15 cellular contexts compared by ENCODE assay signal in the genomic region with DNA sequence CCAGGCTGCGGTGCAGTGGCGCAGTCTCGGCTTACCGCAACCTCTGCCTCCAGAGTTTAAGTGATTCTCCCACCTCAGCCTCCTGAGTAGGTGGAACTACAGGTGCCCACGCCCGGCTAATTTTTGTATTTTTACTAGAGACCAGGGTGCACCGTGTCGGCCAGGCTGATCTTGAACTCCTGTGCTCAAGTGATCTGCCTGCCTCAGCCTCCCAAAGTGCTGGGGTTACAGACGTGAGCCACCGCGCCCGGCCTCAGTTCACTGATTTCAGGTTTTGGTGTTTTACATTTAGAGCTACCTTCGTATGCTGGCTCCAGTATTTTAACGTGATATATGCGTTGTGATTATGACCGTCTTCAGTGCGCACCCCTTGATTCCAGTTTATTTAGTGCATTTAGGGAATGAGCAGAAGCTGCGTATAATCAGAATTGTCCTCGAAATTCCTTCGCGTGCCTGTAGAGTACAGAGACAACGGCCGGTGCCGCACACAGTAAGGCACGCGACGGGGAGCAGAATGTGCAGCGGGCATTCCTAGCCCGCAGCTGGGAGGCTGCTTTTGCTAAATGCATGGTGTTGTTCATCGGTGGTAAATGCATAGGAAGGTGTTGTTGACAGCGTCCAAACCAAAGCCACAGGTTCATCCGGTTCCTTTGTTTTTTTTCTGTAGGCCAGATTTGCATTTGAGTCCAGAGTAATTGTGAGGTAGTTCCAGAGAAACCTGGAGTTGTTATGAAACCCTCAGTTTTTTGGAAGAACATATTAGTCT.
"Had no signal": no experiment of that assay in that cellular context is flagged by ENCODE, and none has a peak within 500 bp of the region (broad histone marks: within the 10 kb centered on the region; RNA-seq: fewer than 3 reads in every experiment).

No MANE protein-coding gene starts in this region.

- DNase-seq: activated CD4-positive, alpha-beta T cell treated with anti-CD3 and anti-CD28 coated beads, Interleukin-2, amount 10 ng/mL, durations not matched to agents 7 days and 5 days; activated CD4-positive, CD25-positive, alpha-beta regulatory T cell; activated naive CD4-positive, alpha-beta T cell treated with anti-CD3 and anti-CD28 coated beads, Interleukin-2, amount 50 U/mL, for 16 hours; body of pancreas; dermis blood vessel endothelial cell; naive B cell; occipital lobe; stimulated activated CD4-positive, alpha-beta T cell treated with anti-CD3 and anti-CD28 coated beads, Interleukin-2, amount 100 ng/mL, for 48 hours; T-helper 2 cell; testis had no signal

- FAIRE-seq: endometrium, TTC549 had no signal

- H3K4me3 Mint-ChIP-seq: activated CD4-positive, alpha-beta T cell treated with anti-CD3 and anti-CD28 coated beads, Interleukin-2, amount 10 ng/mL, durations not matched to agents 7 days and 5 days; naive B cell; stimulated activated naive CD8-positive, alpha-beta T cell treated with anti-CD3 and anti-CD28 coated beads, Interleukin-15, Interleukin-2, amounts not matched to agents 100 ng/mL and 50 ng/mL, for 24 hours had no signal

- H3K27ac ChIP-seq: body of pancreas, esophagus muscularis mucosa, testis had no signal

- H3K9me3 ChIP-seq: body of pancreas, esophagus muscularis mucosa, testis had no signal

- H3K4me1 ChIP-seq: body of pancreas, esophagus muscularis mucosa, testis had no signal

- H3K27ac Mint-ChIP-seq: activated CD4-positive, alpha-beta T cell treated with anti-CD3 and anti-CD28 coated beads, Interleukin-2, amount 10 ng/mL, durations not matched to agents 7 days and 5 days; activated T-helper 2 cell treated with anti-CD3 and anti-CD28 coated beads, Interferon-gamma antibody, Interleukin-2, Interleukin-4, amounts not matched to agents 10 μg/mL and 5 μg/mL and 100 μg/mL, durations not matched to agents 14 hours and 24 hours and 36 hours; stimulated activated naive CD8-positive, alpha-beta T cell treated with anti-CD3 and anti-CD28 coated beads, Interleukin-15, Interleukin-2, amounts not matched to agents 100 ng/mL and 50 ng/mL, for 24 hours had no signal

- H3K27me3 Mint-ChIP-seq: activated CD4-positive, alpha-beta T cell treated with anti-CD3 and anti-CD28 coated beads, Interleukin-2, amount 10 ng/mL, durations not matched to agents 7 days and 5 days; naive B cell; stimulated activated naive CD8-positive, alpha-beta T cell treated with anti-CD3 and anti-CD28 coated beads, Interleukin-15, Interleukin-2, amounts not matched to agents 100 ng/mL and 50 ng/mL, for 24 hours had no signal

- H3K4me3 ChIP-seq: body of pancreas, esophagus muscularis mucosa, testis had no signal

- H3K9me3 Mint-ChIP-seq: activated CD4-positive, alpha-beta T cell treated with anti-CD3 and anti-CD28 coated beads, Interleukin-2, amount 10 ng/mL, durations not matched to agents 7 days and 5 days; activated T-helper 2 cell treated with anti-CD3 and anti-CD28 coated beads, Interferon-gamma antibody, Interleukin-2, Interleukin-4, amounts not matched to agents 10 μg/mL and 5 μg/mL and 100 μg/mL, durations not matched to agents 14 hours and 24 hours and 36 hours; naive B cell; stimulated activated naive CD8-positive, alpha-beta T cell treated with anti-CD3 and anti-CD28 coated beads, Interleukin-15, Interleukin-2, amounts not matched to agents 100 ng/mL and 50 ng/mL, for 24 hours had no signal

- ATAC-seq: body of pancreas had no signal

- H3K4me1 Mint-ChIP-seq: activated CD4-positive, alpha-beta T cell treated with anti-CD3 and anti-CD28 coated beads, Interleukin-2, amount 10 ng/mL, durations not matched to agents 7 days and 5 days; naive B cell had no signal

- H3K27me3 ChIP-seq: body of pancreas, esophagus muscularis mucosa, testis had no signal
